28 cellular contexts compared by ENCODE assay signal in the genomic region with DNA sequence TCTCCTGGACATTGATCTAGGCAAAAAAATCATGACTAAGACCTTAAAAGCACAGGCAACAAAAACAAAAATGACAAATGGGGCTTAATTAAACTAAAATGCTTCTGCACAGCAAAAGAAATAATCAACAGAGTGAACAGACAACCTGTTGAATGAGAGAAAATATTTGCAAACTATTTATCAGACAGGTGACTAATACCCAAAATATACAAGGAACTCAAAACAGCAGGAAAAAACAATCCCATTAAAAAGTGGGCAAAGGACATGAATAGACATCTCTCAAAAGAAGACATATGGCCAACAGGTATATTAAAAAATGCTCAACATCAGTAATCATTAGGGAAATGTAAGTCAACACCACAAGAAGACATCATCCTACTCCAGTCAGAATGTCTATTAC.
"Had no signal": no experiment of that assay in that cellular context is flagged by ENCODE, and none has a peak within 500 bp of the region (broad histone marks: within the 10 kb centered on the region; RNA-seq: fewer than 3 reads in every experiment).

No MANE protein-coding gene starts in this region.

- H3K27me3 Mint-ChIP-seq: activated CD4-positive, alpha-beta T cell treated with anti-CD3 and anti-CD28 coated beads for 36 hours; activated naive CD4-positive, alpha-beta T cell treated with anti-CD3 and anti-CD28 coated beads, Interleukin-2, amount 50 U/mL, for 24 hours; central memory CD8-positive, alpha-beta T cell had no signal

- H3K4me3 Mint-ChIP-seq: activated CD4-positive, alpha-beta T cell treated with anti-CD3 and anti-CD28 coated beads for 36 hours; activated CD8-positive, alpha-beta T cell treated with anti-CD3 and anti-CD28 coated beads, Interleukin-2, amount 10 ng/mL, durations not matched to agents 7 days and 5 days; activated naive CD4-positive, alpha-beta T cell treated with anti-CD3 and anti-CD28 coated beads, Interleukin-2, amount 50 U/mL, for 24 hours; central memory CD8-positive, alpha-beta T cell had no signal

- H3K4me2 ChIP-seq: SK-N-SH had no signal

- H3K4me1 ChIP-seq: breast epithelium had no signal

- H3K27me3 ChIP-seq: breast epithelium, SJCRH30 had no signal

- H3K4me3 ChIP-seq: breast epithelium, SJCRH30 had no signal

- H3K27ac ChIP-seq: breast epithelium, SJCRH30, WERI-Rb-1 had no signal

- ATAC-seq: activated CD4-positive, alpha-beta T cell treated with anti-CD3 and anti-CD28 coated beads for 36 hours; activated CD8-positive, alpha-beta T cell treated with anti-CD3 and anti-CD28 coated beads, Interleukin-2, amount 10 ng/mL, durations not matched to agents 7 days and 5 days; Panc1 had no signal

- DNase-seq: activated CD4-positive, alpha-beta T cell treated with anti-CD3 and anti-CD28 coated beads for 36 hours; activated CD4-positive, alpha-beta T cell treated with anti-CD3 and anti-CD28 coated beads, Interleukin-2, amount 50 U/mL, for 4 hours; activated CD8-positive, alpha-beta memory T cell treated with anti-CD3 and anti-CD28 coated beads, Interleukin-2, amount 50 U/mL, for 48 hours; activated CD8-positive, alpha-beta T cell treated with anti-CD3 and anti-CD28 coated beads, Interleukin-2, amount 10 ng/mL, durations not matched to agents 7 days and 5 days; activated effector memory CD4-positive, alpha-beta T cell treated with Interleukin-2 at 50 U/mL for 16 hours; activated naive CD4-positive, alpha-beta T cell; activated T-cell treated with anti-CD3 and anti-CD28 coated beads, Interleukin-2, amount 50 U/mL, for 1 hour; aorta; IMR-90; Kasumi-1; KBM-7; NCI-H1048; NCI-H146; NCI-H2029; NCI-H2107; NCI-H446; NCI-H524; NCI-H82; Right ventricle myocardium superior; RPMI8226; SJCRH30; SK-N-SH; T-helper 1 cell; WERI-Rb-1 had no signal

- H3K27ac Mint-ChIP-seq: activated CD4-positive, alpha-beta T cell treated with anti-CD3 and anti-CD28 coated beads for 36 hours; activated CD8-positive, alpha-beta T cell treated with anti-CD3 and anti-CD28 coated beads, Interleukin-2, amount 10 ng/mL, durations not matched to agents 7 days and 5 days; activated naive CD4-positive, alpha-beta T cell treated with anti-CD3 and anti-CD28 coated beads, Interleukin-2, amount 50 U/mL, for 24 hours had no signal

- H3K4me1 Mint-ChIP-seq: activated CD4-positive, alpha-beta T cell treated with anti-CD3 and anti-CD28 coated beads for 36 hours; activated naive CD4-positive, alpha-beta T cell treated with anti-CD3 and anti-CD28 coated beads, Interleukin-2, amount 50 U/mL, for 24 hours; central memory CD8-positive, alpha-beta T cell had no signal

- H3K9ac ChIP-seq: SK-N-SH had no signal

- H3K36me3 ChIP-seq: breast epithelium, SJCRH30, WERI-Rb-1 had no signal
